Comparison of ENCODE assay signal across 1 cellular context in the genomic region with DNA sequence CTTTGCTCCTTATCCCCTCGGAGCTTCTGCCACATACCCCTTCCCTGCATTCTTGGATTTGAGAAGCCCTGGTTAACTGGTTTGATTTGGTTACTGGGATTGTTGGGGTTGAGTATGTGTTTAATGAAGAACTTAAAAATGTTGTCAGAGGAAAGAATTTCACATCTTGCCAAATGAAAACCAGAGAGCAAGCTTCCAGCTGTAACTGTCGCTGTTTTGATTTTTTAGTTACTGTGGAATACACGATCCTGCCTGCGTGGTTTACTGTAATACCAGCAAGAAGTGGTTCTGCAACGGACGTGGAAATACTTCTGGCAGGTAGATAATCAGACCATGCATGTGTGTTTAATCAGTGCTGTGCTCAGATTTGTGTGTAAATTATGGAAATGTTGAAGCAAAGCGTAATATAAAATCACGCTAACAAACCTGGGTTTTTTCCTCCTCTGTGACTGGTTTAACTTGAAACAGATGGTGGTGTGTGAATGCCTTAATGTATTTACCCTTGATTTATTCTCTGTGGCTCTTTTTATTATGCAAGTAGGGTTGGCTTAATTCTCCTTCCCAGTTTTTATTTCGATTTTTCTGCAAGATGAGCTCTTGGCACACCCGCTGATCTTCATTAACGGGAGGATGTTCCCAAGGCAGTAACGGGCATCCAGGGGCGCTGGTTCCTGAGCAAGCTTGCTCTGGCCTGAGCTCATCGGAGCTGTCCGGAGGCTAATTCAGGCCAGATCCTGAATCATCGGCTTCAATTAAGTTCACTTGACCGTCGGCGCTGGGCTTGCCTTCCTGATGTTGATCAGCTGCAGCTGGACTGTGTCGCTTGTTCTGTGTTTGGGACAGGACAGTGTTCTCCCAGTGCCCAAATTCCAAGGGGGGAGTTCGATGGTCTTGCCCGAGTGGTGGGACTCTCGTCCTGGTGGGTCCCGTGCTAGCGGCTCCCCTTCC.
TF ChIP-seq lines count a peak whose summit lies in the region.

No MANE protein-coding gene starts in this region.

TF ChIP-seq in endothelial cell of umbilical vein, 7 proteins besides CTCF, POLR2A, EP300 and RAD21:
- TF ChIP-seq MYC (IDR thresholded peaks at IDR 0.05; ENCODE audit: low read depth, low read length) (no peak), EZH2 (IDR thresholded peaks at IDR 0.05; ENCODE audit: borderline replicate concordance, low read depth, low read length, severe bottlenecking) (no peak), GATA2 (IDR thresholded peaks at IDR 0.05; ENCODE audit: insufficient read depth, insufficient read length, low read depth, low read length) (no peak), POLR2AphosphoS5 (IDR thresholded peaks at IDR 0.05; ENCODE audit: insufficient read depth, low read depth, low read length) (no peak), FOS (IDR thresholded peaks at IDR 0.05; ENCODE audit: borderline replicate concordance, insufficient read depth, low read length) (no peak), JUN (IDR thresholded peaks at IDR 0.05; ENCODE audit: borderline replicate concordance, insufficient read depth, insufficient read length, low read depth) (no peak)
- TF ChIP-seq, protein P1, sequence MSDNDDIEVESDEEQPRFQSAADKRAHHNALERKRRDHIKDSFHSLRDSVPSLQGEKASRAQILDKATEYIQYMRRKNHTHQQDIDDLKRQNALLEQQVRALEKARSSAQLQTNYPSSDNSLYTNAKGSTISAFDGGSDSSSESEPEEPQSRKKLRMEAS (IDR thresholded peaks at IDR 0.05; ENCODE audit: insufficient read depth, insufficient read length), result no peak
